8 cellular contexts compared by ENCODE assay signal in the genomic region with DNA sequence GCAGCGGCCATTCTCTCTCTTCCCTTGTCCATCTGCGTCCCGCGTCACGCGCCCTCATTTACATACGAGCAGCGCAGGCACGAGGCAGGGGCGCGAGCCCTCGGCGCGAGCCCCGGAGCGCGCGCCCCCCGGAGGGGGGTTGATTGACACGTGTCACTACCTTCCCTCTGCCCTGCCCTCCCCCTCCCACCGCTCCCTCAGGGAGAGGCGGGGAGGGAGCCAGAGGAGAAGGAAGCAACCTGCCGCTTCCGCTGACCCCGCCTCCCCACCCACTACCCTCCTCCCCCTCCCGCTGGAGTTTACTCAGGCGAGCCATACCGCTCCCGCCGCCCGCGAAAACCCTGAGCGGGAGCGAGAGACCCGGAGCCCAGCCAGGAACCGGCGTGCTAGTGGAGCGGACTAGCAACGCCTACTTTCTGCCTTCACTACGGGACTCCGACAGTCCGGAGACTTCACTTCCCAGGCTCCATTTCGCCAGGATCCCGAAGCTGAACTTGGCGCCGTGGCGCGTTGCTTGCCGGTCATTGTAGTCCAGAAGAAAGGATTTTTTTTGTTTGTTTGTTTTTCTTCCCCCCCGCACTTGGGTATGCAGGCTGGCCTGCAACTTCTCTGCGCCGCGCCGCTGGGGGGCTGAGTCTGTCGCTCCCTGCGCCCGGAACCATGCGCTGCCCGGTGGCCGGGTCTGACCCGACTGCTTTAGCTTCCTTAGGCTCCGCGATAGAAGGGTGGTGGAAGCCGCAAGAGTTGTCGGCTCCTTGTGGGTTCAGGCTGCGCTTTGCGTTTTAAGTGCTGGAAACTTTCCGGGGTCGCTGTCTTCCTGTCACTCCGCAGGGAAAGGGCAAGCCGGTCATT. TPM values are rescaled to one million over a fixed set of nuclear protein-coding genes. Genes with fewer than 3 reads are reported as not detected.
DNase-seq lines count a peak whose midpoint lies in the region; ATAC-seq and TF ChIP-seq lines count a peak whose summit lies in the region.

A gene (minus strand): TSS at position 36 of the 852 bp plus-strand sequence. CDS start 4 bp downstream, at position 32.

- peaks cover 57% of the 10 kb centered on the region for H3K27me3 Mint-ChIP-seq in activated T-helper 2 cell treated with anti-CD3 and anti-CD28 coated beads, Interferon-gamma antibody, Interleukin-2, Interleukin-4, amounts not matched to agents 10 μg/mL and 5 μg/mL and 100 μg/mL, durations not matched to agents 14 hours and 24 hours and 36 hours (ENCODE audit: low read depth)
- peaks cover 0 to 5% (median 1%) of the 10 kb centered on the region in 5 donors for H3K27me3 Mint-ChIP-seq in naive thymus-derived CD8-positive, alpha-beta T cell

- H3K27ac ChIP-seq in GM23248, result peak within 1 kb of the TSS; percentile 67

- H3K4me3 ChIP-seq in GM23248 (peak within 1 kb of the TSS; percentile 96), fibroblast of mammary gland (ENCODE audit: control insufficient read depth, low read depth, low read length) (peak within 1 kb of the TSS; percentile 94)

- no peak for TF ChIP-seq CTCF in fibroblast of mammary gland (conservative IDR thresholded peaks at IDR 0.05; ENCODE audit: control insufficient read depth, insufficient read depth, low read depth, low read length)

- H3K9ac ChIP-seq in GM23248, result peak within 1 kb of the TSS; percentile 82

- intact Hi-C loops in activated T-helper 2 cell treated with anti-CD3 and anti-CD28 coated beads, Interferon-gamma antibody, Interleukin-2, Interleukin-4, amounts not matched to agents 10 μg/mL and 5 μg/mL and 100 μg/mL, durations not matched to agents 14 hours and 24 hours and 36 hours (cut with micrococcal nuclease), result loop anchor here (1.0 to 2.0 kb wide), 4 partner anchors 35 to 445 kb away; a partner anchor contains a TSS

- POLR2A ChIA-PET in naive thymus-derived CD8-positive, alpha-beta T cell (lab: Charles Lee), result interaction anchor here (0.8 to 1.3 kb wide), 4 partner anchors 36 to 408 kb away, joined by 3 to 5 read pairs (median 3); a partner anchor contains a TSS

- H3K9me2 ChIP-seq in GM23248 (ENCODE audit: insufficient read depth), result no peaks in the 10 kb centered on the region

- H4K20me1 ChIP-seq in GM23248 (ENCODE audit: insufficient read depth), result no peaks in the 10 kb centered on the region

- ATAC-seq in naive thymus-derived CD8-positive, alpha-beta T cell, result peak; percentile 83 to 84

- peaks cover 11% of the 10 kb centered on the region for H3F3A ChIP-seq in GM23248 (ENCODE audit: insufficient read depth)

- DNase-seq in Daoy (ENCODE audit: low read depth) (peak; percentile 97), GM23248 (peak; percentile 98), Kasumi-1 (lab: John Stamatoyannopoulos, UW) (peak; percentile 97 to 99), RPMI7951 (ENCODE audit: low read depth) (peak; percentile 94), fibroblast of mammary gland (ENCODE audit: low read depth) (peak; percentile 97)
- peak; percentile 83 for DNase-seq in activated T-helper 2 cell treated with anti-CD3 and anti-CD28 coated beads, Interferon-gamma antibody, Interleukin-2, Interleukin-4, amounts not matched to agents 10 μg/mL and 5 μg/mL and 100 μg/mL, durations not matched to agents 14 hours and 24 hours and 36 hours (ENCODE audit: low spot score)
- peak; percentile 74 to 94 (median 84) for DNase-seq in naive thymus-derived CD8-positive, alpha-beta T cell
- peak; percentile 73 to 93 (median 86) for DNase-seq in stimulated activated naive CD4-positive, alpha-beta T cell (lab: John Stamatoyannopoulos, UW)

- no peaks in the 10 kb centered on the region for H3K9me3 Mint-ChIP-seq in activated T-helper 2 cell treated with anti-CD3 and anti-CD28 coated beads, Interferon-gamma antibody, Interleukin-2, Interleukin-4, amounts not matched to agents 10 μg/mL and 5 μg/mL and 100 μg/mL, durations not matched to agents 14 hours and 24 hours and 36 hours
- H3K9me3 Mint-ChIP-seq in naive thymus-derived CD8-positive, alpha-beta T cell, result no peaks in the 10 kb centered on the region

- H3K4me3 Mint-ChIP-seq in activated T-helper 2 cell treated with anti-CD3 and anti-CD28 coated beads, Interferon-gamma antibody, Interleukin-2, Interleukin-4, amounts not matched to agents 10 μg/mL and 5 μg/mL and 100 μg/mL, durations not matched to agents 14 hours and 24 hours and 36 hours (ENCODE audit: low read depth), result peak within 1 kb of the TSS; percentile 92
- peak within 1 kb of the TSS; percentile 86 to 98 (median 96) for H3K4me3 Mint-ChIP-seq in naive thymus-derived CD8-positive, alpha-beta T cell

- in situ Hi-C loops in GM23248 (cut with MboI), result no loop called here

- peaks cover 38% of the 10 kb centered on the region for H3K79me2 ChIP-seq in GM23248 (ENCODE audit: insufficient read depth)

- peak within 1 kb of the TSS; percentile 84 for H3K27ac Mint-ChIP-seq in activated T-helper 2 cell treated with anti-CD3 and anti-CD28 coated beads, Interferon-gamma antibody, Interleukin-2, Interleukin-4, amounts not matched to agents 10 μg/mL and 5 μg/mL and 100 μg/mL, durations not matched to agents 14 hours and 24 hours and 36 hours
- H3K27ac Mint-ChIP-seq in naive thymus-derived CD8-positive, alpha-beta T cell, result peak within 1 kb of the TSS; percentile 73 to 95 (median 93)

- H3K4me1 ChIP-seq in GM23248 (ENCODE audit: insufficient read depth), result peaks cover 10% of the 10 kb centered on the region

- no peaks in the 10 kb centered on the region for H3K36me3 ChIP-seq in GM23248 (ENCODE audit: low read depth)

- no peaks in the 10 kb centered on the region for H3K36me3 Mint-ChIP-seq in activated T-helper 2 cell treated with anti-CD3 and anti-CD28 coated beads, Interferon-gamma antibody, Interleukin-2, Interleukin-4, amounts not matched to agents 10 μg/mL and 5 μg/mL and 100 μg/mL, durations not matched to agents 14 hours and 24 hours and 36 hours (ENCODE audit: low read depth)
- no peaks in the 10 kb centered on the region for H3K36me3 Mint-ChIP-seq in naive thymus-derived CD8-positive, alpha-beta T cell

- 0 to 2% methylated on average over 45 to 67 of the region's 71 CpGs for WGBS in GM23248 (ENCODE audit: low coverage in 1 of 2, low lambda C conversion rate in 2 of 2, missing lambda C conversion rate in 2 of 2), 2 experiments

- H3K9me3 ChIP-seq in GM23248 (ENCODE audit: low read depth), result no peaks in the 10 kb centered on the region

- H3K27me3 ChIP-seq in GM23248 (replicated peaks; ENCODE audit: insufficient read depth), result no peaks in the 10 kb centered on the region

- peak within 1 kb of the TSS; percentile 94 for H3K4me2 ChIP-seq in GM23248 (ENCODE audit: unreplicated experiment)

- H3K4me1 Mint-ChIP-seq in activated T-helper 2 cell treated with anti-CD3 and anti-CD28 coated beads, Interferon-gamma antibody, Interleukin-2, Interleukin-4, amounts not matched to agents 10 μg/mL and 5 μg/mL and 100 μg/mL, durations not matched to agents 14 hours and 24 hours and 36 hours (ENCODE audit: low read depth), result peaks cover 14% of the 10 kb centered on the region
- H3K4me1 Mint-ChIP-seq in naive thymus-derived CD8-positive, alpha-beta T cell, result peaks cover 11 to 30% (median 25%) of the 10 kb centered on the region in 4 donors

- peak within 1 kb of the TSS; percentile 99 for H2AFZ ChIP-seq in GM23248

RNA-seq across cellular contexts. Expression of the gene that starts here (rescaled TPM):
- 21.6 and 22.2 TPM in 2 replicates for total RNA-seq in Daoy (2014; rRNA removed; shearing (Covaris generic))
- 6.2 and 16.8 TPM in 2 replicates for total RNA-seq in GM23248 (2014; rRNA removed; shearing (Covaris generic))
- 3.9 and 5.0 TPM in 2 replicates for polyA plus RNA-seq in GM23248 (2016; fragmentation: Nextera tagmentation; extraction: Ambion mirVana)
- 23.5 and 26.9 TPM in 2 replicates for total RNA-seq in RPMI7951 (2014; rRNA removed; shearing (Covaris generic))
- 9.5 and 12.8 TPM in 2 replicates for total RNA-seq in activated T-helper 2 cell treated with anti-CD3 and anti-CD28 coated beads, Interferon-gamma antibody, Interleukin-2, Interleukin-4, amounts not matched to agents 10 μg/mL and 5 μg/mL and 100 μg/mL, durations not matched to agents 14 hours and 24 hours and 36 hours
- total RNA-seq in naive thymus-derived CD8-positive, alpha-beta T cell, result 10 to 100 TPM; 15.8 to 16.9 TPM
- 1 to 10 TPM; 4.5 to 7.3 (median 5.4) TPM for polyA plus RNA-seq in naive thymus-derived CD8-positive, alpha-beta T cell

Comparison
In these comparisons a context has a peak if more than half of its experiments do, and no peak if none do; other contexts are left out.
1. Peak in every context shown above with its lines: DNase-seq, ATAC-seq, H3K4me3 ChIP-seq and H3K27ac ChIP-seq.